In genomic region chr6:128509709-128510108, GRCh38 we compare ENCODE assay signal across 1 cellular context.
TF ChIP-seq lines count a peak whose summit lies in the region.

No MANE protein-coding gene starts in this region.

TF ChIP-seq in liver, 16 proteins besides CTCF, POLR2A, EP300 and RAD21 (continued from another document):
- TF ChIP-seq REST (IDR thresholded peaks at IDR 0.05) (no peak), TAF1 (conservative IDR thresholded peaks at IDR 0.05) (no peak), FOXA2 (IDR thresholded peaks at IDR 0.05) (no peak), HNF4G (IDR thresholded peaks at IDR 0.05) (no peak), RXRA (IDR thresholded peaks at IDR 0.05) (no peak), JUND (IDR thresholded peaks at IDR 0.05) (no peak), ATF3 (IDR thresholded peaks at IDR 0.05) (no peak), YY1 (IDR thresholded peaks at IDR 0.05) (no peak), MAX (IDR thresholded peaks at IDR 0.05) (no peak), EGR1 (IDR thresholded peaks at IDR 0.05; ENCODE audit: low read depth in 2 of 2) (no peak)
